9 cellular contexts compared by ENCODE assay signal in genomic region chr3:25663324-25664065, GRCh38. TPM values are rescaled to one million over a fixed set of nuclear protein-coding genes. Genes with fewer than 3 reads are reported as not detected.
A peak's percentile ranks its signal among the peaks of the same experiment; 100 is the strongest.
DNase-seq lines count a peak whose midpoint lies in the region; ATAC-seq, FAIRE-seq and TF ChIP-seq lines count a peak whose summit lies in the region.
"Had no signal": no experiment of that assay in that cellular context is flagged by ENCODE, and none has a peak within 500 bp of the region (broad histone marks: within the 10 kb centered on the region; RNA-seq: fewer than 3 reads in every experiment).

No MANE protein-coding gene starts in this region.

- FAIRE-seq in keratinocyte (lab: Jason Lieb, UNC), result peak; percentile 17
- FAIRE-seq: colon had no signal

- no peaks in the 10 kb centered on the region for H3K27me3 ChIP-seq in keratinocyte (ENCODE audit: control insufficient read depth, extremely low read depth, insufficient read depth, low read length)

- H3K27ac ChIP-seq in keratinocyte (ENCODE audit: control insufficient read depth, insufficient read depth, low read length), result peak overlapping the region; percentile 86

- peak; percentile 1 for ATAC-seq in GM19468 (IDR thresholded peaks at IDR 0.05; ENCODE audit: extremely low read depth, unreplicated experiment)
- peak; percentile 18 for ATAC-seq in HG03571 (IDR thresholded peaks at IDR 0.05; ENCODE audit: unreplicated experiment)

- no peaks in the 10 kb centered on the region for H3K9me3 ChIP-seq in keratinocyte (ENCODE audit: control insufficient read depth, low read depth, low read length)

- peak overlapping the region; percentile 98 for H3K4me2 ChIP-seq in keratinocyte (ENCODE audit: control insufficient read depth, extremely low read depth, insufficient read depth, low read depth, low read length)

- peak overlapping the region; percentile 44 for H2AFZ ChIP-seq in keratinocyte (ENCODE audit: control insufficient read depth, low read length)

- no peaks in the 10 kb centered on the region for H3K9me1 ChIP-seq in keratinocyte (ENCODE audit: control insufficient read depth, extremely low read depth, insufficient read depth, low read length)

- peak overlapping the region; percentile 87 for H3K9ac ChIP-seq in keratinocyte (ENCODE audit: control insufficient read depth, extremely low read depth, insufficient read depth, low read length)

- dilution Hi-C loops in keratinocyte (cut with MboI; ENCODE audit: extremely low pct_ligation_motif_present, low sequenced_read_pairs), result no loop called here

- H4K20me1 ChIP-seq in keratinocyte (ENCODE audit: control insufficient read depth, extremely low read depth, insufficient read depth, low read length), result peaks cover 4% of the 10 kb centered on the region

- TF ChIP-seq CTCF in astrocyte of the spinal cord (IDR thresholded peaks at IDR 0.05; ENCODE audit: low read depth, low read length), result no peak
- no peak for TF ChIP-seq CTCF in keratinocyte (optimal IDR thresholded peaks at IDR 0.05 in 1 of 3, IDR thresholded peaks at IDR 0.05 in 1 of 3, conservative IDR thresholded peaks at IDR 0.05 in 1 of 3; ENCODE audit: extremely low read depth in 1 of 3, insufficient read depth in 2 of 3, low read length in 3 of 3)

- H3K36me3 ChIP-seq in keratinocyte (ENCODE audit: control insufficient read depth in 2 of 2, extremely low read depth in 1 of 2, insufficient read depth in 2 of 2, low read length in 2 of 2), result no peaks in the 10 kb centered on the region

- H3K4me1 ChIP-seq in keratinocyte (ENCODE audit: control insufficient read depth, extremely low read depth, insufficient read depth, low read length), result peaks cover 16% of the 10 kb centered on the region

- peaks cover 54% of the 10 kb centered on the region for H3K79me2 ChIP-seq in keratinocyte (ENCODE audit: control insufficient read depth, insufficient read depth, low read length)

- H3K4me3 ChIP-seq in astrocyte of the spinal cord (ENCODE audit: low read depth, low read length), result peak overlapping the region; percentile 86
- H3K4me3 ChIP-seq in keratinocyte (ENCODE audit: control insufficient read depth in 2 of 3, extremely low read depth in 1 of 3, insufficient read depth in 2 of 3, low read depth in 1 of 3, low read length in 3 of 3), result peak overlapping the region; percentile 81 to 93 (median 85)

- DNase-seq in ELF-1 (ENCODE audit: low read depth, low spot score), result peak; percentile 50
- DNase-seq in RKO (ENCODE audit: low spot score), result peak; percentile 54
- peak; percentile 44 for DNase-seq in astrocyte of the spinal cord (ENCODE audit: low read depth, low spot score)
- DNase-seq in keratinocyte (ENCODE audit: low read depth, low spot score), result no peak
- peak; percentile 18 for DNase-seq in stimulated activated CD4-positive, alpha-beta T cell treated with anti-CD3 and anti-CD28 coated beads, Interleukin-4, amount 100 ng/mL, for 24 hours
- no peak for DNase-seq in cerebellar nuclear complex (lab: John Stamatoyannopoulos, UW)

- in situ Hi-C loops in astrocyte of the spinal cord (cut with HindIII; ENCODE audit: low sequenced_read_pairs), result no loop called here

RNA-seq across cellular contexts. Expression of gene TOP2B, which starts 1.2 kb away (rescaled TPM):
- 30.3 to 71.8 TPM (median 34.7 TPM) in 3 replicates for polyA plus RNA-seq in keratinocyte
- 74.3 TPM for polyA plus RNA-seq in keratinocyte (2011; ENCODE audit: low read depth)
- 27.7 and 48.3 TPM in 2 replicates for polyA plus RNA-seq in keratinocyte (2011; cell fraction: cytosol; rRNA removed)
- 49.5 and 73.9 TPM in 2 replicates for polyA plus RNA-seq in keratinocyte (2011; cell fraction: nucleus; rRNA removed)
- 27.6 and 52.1 TPM in 2 replicates for polyA plus RNA-seq in keratinocyte (2012; ENCODE audit: low replicate concordance)
- 9.1 to 54.8 TPM (median 22.3 TPM) in 3 replicates for polyA minus RNA-seq in keratinocyte
- 19.4 TPM for polyA minus RNA-seq in keratinocyte (2011; cell fraction: cytosol; rRNA and poly(A)+ RNA removed)
- 30.6 and 64.1 TPM in 2 replicates for polyA minus RNA-seq in keratinocyte (2011; cell fraction: nucleus; rRNA and poly(A)+ RNA removed)

Comparison
In these comparisons a context has a peak if more than half of its experiments do, and no peak if none do; other contexts are left out.
1. DNase-seq: peak in ELF-1 (single experiment), RKO (single experiment), astrocyte of the spinal cord (single experiment) and stimulated activated CD4-positive, alpha-beta T cell treated with anti-CD3 and anti-CD28 coated beads, Interleukin-4, amount 100 ng/mL, for 24 hours (single experiment); none in keratinocyte (single experiment) and cerebellar nuclear complex (0 of 2).